Comparison of ENCODE assay signal across 9 cellular contexts in genomic region chr4:87078987-87079469, GRCh38.
DNase-seq lines count a peak whose midpoint lies in the region; ATAC-seq lines count a peak whose summit lies in the region.
"Had no signal": no experiment of that assay in that cellular context is flagged by ENCODE, and none has a peak within 500 bp of the region (broad histone marks: within the 10 kb centered on the region; RNA-seq: fewer than 3 reads in every experiment).

No MANE protein-coding gene starts in this region.

- in situ Hi-C loops in G401 (cut with HindIII; ENCODE audit: low sequenced_read_pairs), result no loop called here

- H3K4me3 ChIP-seq in skeletal muscle cell (ENCODE audit: low read depth, low read length), result no peak overlapping the region

- DNase-seq in G401 (ENCODE audit: low spot score) (peak; percentile 79), caudate nucleus (lab: John Stamatoyannopoulos, UW) (peak in 3 of 61 donors; percentile 10 to 39 (median 11)), hippocampal formation (lab: John Stamatoyannopoulos, UW) (peak; percentile 26 to 81), skeletal muscle cell (ENCODE audit: low read depth) (peak; percentile 67), RPMI8226 (no peak), NCI-H2171 (lab: John Stamatoyannopoulos, UW) (no peak), SW480 (ENCODE audit: low spot score) (no peak)
- DNase-seq: NCI-H1436 had no signal

- ATAC-seq in GM19395 (IDR thresholded peaks at IDR 0.05; ENCODE audit: unreplicated experiment), result no peak

- peak overlapping the region; percentile 87 for H3K27ac ChIP-seq in caudate nucleus (ENCODE audit: low read depth, low read length)

Comparison
In these comparisons a context has a peak if more than half of its experiments do, and no peak if none do; other contexts are left out.
1. DNase-seq: peak in G401 (single experiment), hippocampal formation (2 of 2) and skeletal muscle cell (single experiment); none in RPMI8226 (single experiment), NCI-H2171 (single experiment) and SW480 (single experiment).